ENCODE assay signal across 8 cellular contexts in the genomic region with DNA sequence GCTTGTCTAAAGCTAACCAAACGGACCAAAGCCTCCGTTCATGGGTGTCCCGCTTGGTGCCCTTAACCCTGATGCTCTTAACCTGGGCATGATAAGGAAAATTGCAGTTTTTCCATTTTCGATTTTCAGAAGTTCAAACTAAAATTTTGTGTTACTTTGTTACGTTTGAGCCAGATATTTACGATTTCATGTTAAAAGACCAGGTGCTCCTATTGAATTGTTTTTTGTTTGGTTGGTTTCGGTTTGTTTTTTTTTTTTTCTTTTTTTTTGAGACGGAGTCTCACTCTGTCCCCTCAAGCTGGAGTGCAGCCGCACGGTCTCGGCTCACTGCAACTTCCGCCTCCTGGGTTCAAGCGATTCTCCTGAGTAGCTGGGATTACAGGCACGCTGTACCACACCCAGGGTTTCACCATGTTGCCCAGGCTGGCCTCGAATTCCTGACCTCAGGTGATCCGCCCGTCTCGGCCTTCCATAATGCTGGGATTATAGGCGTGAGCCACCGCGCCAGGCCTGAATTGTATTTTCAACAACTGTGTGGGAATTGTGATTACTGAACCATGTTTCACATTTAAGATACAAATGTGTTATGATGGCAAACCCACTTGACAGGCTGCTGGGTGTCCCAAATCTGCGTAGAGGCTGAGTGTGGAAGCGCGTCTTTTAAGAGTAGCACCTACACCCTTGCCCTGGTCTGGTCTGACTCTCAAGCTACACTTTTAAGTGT. TPM values are rescaled to one million over a fixed set of nuclear protein-coding genes. Genes with fewer than 3 reads are reported as not detected.
DNase-seq lines count a peak whose midpoint lies in the region; ATAC-seq and TF ChIP-seq lines count a peak whose summit lies in the region.

No MANE protein-coding gene starts in this region.

- peaks cover 3% of the 10 kb centered on the region for H3K9me3 Mint-ChIP-seq in CD8-positive, alpha-beta T cell

- H3K27me3 ChIP-seq in CD8-positive, alpha-beta T cell (ENCODE audit: insufficient read depth, low read length): no peaks in the 10 kb centered on the region
- H3K27me3 ChIP-seq in MM.1S (replicated peaks; ENCODE audit: insufficient read depth, low read length) (no peaks in the 10 kb centered on the region), neuron (ENCODE audit: insufficient read depth, low read length) (no peaks in the 10 kb centered on the region)
- H3K27me3 ChIP-seq in effector memory CD4-positive, alpha-beta T cell (replicated peaks; ENCODE audit: control insufficient read depth, insufficient read depth, low read length, poor library complexity, severe bottlenecking): no peaks in the 10 kb centered on the region

- intact Hi-C loops in CD8-positive, alpha-beta T cell (cut with DNase I, micrococcal nuclease): loop anchor here (5.0 to 10.0 kb wide), 8 partner anchors 289 to 1951 kb away; a partner anchor contains a TSS

- TF ChIP-seq CTCF in CD8-positive, alpha-beta T cell (IDR thresholded peaks at IDR 0.05): no peak
- TF ChIP-seq CTCF in MM.1S (IDR thresholded peaks at IDR 0.05; ENCODE audit: low read length) (no peak), GM10248 (IDR thresholded peaks at IDR 0.05; ENCODE audit: control extremely low read depth, extremely low read depth, low read depth, missing control alignments) (no peak)

- peak overlapping the region; percentile 52 for H3K27ac ChIP-seq in CD8-positive, alpha-beta T cell (ENCODE audit: low read depth, low read length)
- H3K27ac ChIP-seq in MM.1S (ENCODE audit: low read length): peak overlapping the region; percentile 53; the same call in 1 of the 2 replicates
- peak overlapping the region; percentile 65 for H3K27ac ChIP-seq in effector memory CD4-positive, alpha-beta T cell (ENCODE audit: insufficient read depth, low read length, poor library complexity, severe bottlenecking)

- H3K9me3 ChIP-seq in CD8-positive, alpha-beta T cell (ENCODE audit: low read length): no peaks in the 10 kb centered on the region
- H3K9me3 ChIP-seq in MM.1S (replicated peaks; ENCODE audit: insufficient read depth, low read length) (no peaks in the 10 kb centered on the region), neuron (ENCODE audit: low read length) (no peaks in the 10 kb centered on the region)
- no peaks in the 10 kb centered on the region for H3K9me3 ChIP-seq in effector memory CD4-positive, alpha-beta T cell (ENCODE audit: control insufficient read depth, low read length)

- H4K20me1 ChIP-seq in MM.1S (ENCODE audit: insufficient read depth, low read length): no peaks in the 10 kb centered on the region

- peak overlapping the region; percentile 80 for H3K4me3 ChIP-seq in CD8-positive, alpha-beta T cell (ENCODE audit: low read depth, low read length)
- H3K4me3 ChIP-seq in MM.1S (ENCODE audit: low read length) (peak overlapping the region; percentile 75), neuron (ENCODE audit: low read length) (peak overlapping the region; percentile 69)
- peak overlapping the region; percentile 65 for H3K4me3 ChIP-seq in effector memory CD4-positive, alpha-beta T cell (ENCODE audit: insufficient read depth, low read depth, low read length, poor library complexity, severe bottlenecking)

- H3K4me1 ChIP-seq in CD8-positive, alpha-beta T cell (ENCODE audit: insufficient read depth, low read length): peaks cover 11% of the 10 kb centered on the region
- peaks cover 6% of the 10 kb centered on the region; the same call in 1 of the 2 replicates for H3K4me1 ChIP-seq in MM.1S (ENCODE audit: low read length)
- peaks cover 4% of the 10 kb centered on the region for H3K4me1 ChIP-seq in effector memory CD4-positive, alpha-beta T cell (ENCODE audit: control insufficient read depth, insufficient read depth, low read length, poor library complexity, severe bottlenecking)
- H3K4me1 ChIP-seq in neuron (ENCODE audit: insufficient read depth, low read length): peaks cover 24% of the 10 kb centered on the region

- H3K36me3 Mint-ChIP-seq in CD8-positive, alpha-beta T cell: peaks cover 8% of the 10 kb centered on the region

- no peak for DNase-seq in CD8-positive, alpha-beta T cell
- DNase-seq in MM.1S: peak; percentile 29
- no peak for DNase-seq in effector memory CD4-positive, alpha-beta T cell
- DNase-seq in NK-92 treated with Interleukin-12 subunit alpha and Interleukin-12 subunit beta, amount 100 ng/mL, for 24 hours (lab: John Stamatoyannopoulos, UW): no peak
- DNase-seq in GM10248 (ENCODE audit: extremely low spot score): no peak
- DNase-seq in NK-92 (lab: John Stamatoyannopoulos, UW; ENCODE audit: unreplicated experiment): no peak

- no peaks in the 10 kb centered on the region for H3K27me3 Mint-ChIP-seq in CD8-positive, alpha-beta T cell (ENCODE audit: low read depth)

- peaks cover 41% of the 10 kb centered on the region for H3K4me1 Mint-ChIP-seq in CD8-positive, alpha-beta T cell (ENCODE audit: low read depth)

- POLR2A ChIA-PET in CD8-positive, alpha-beta T cell (lab: Charles Lee): no interaction called here
- POLR2A ChIA-PET in GM10248 (lab: Yijun Ruan, JAX): interaction anchor here (0.5 kb wide), 1 partner anchor 12 kb away, joined by 6 read pairs; no protein-coding TSS in a partner anchor

- peak overlapping the region; percentile 81 for H3K9ac ChIP-seq in MM.1S (ENCODE audit: low read length)

- H3K4me3 Mint-ChIP-seq in CD8-positive, alpha-beta T cell: peak overlapping the region; percentile 96

- H3K36me3 ChIP-seq in CD8-positive, alpha-beta T cell (ENCODE audit: insufficient read depth, low read length): no peaks in the 10 kb centered on the region
- H3K36me3 ChIP-seq in MM.1S (replicated peaks; ENCODE audit: insufficient read depth, low read length) (no peaks in the 10 kb centered on the region), neuron (ENCODE audit: insufficient read depth, low read length) (no peaks in the 10 kb centered on the region)
- H3K36me3 ChIP-seq in effector memory CD4-positive, alpha-beta T cell (ENCODE audit: control insufficient read depth, insufficient read depth, low read length): no peaks in the 10 kb centered on the region

- no peaks in the 10 kb centered on the region for H3F3A ChIP-seq in MM.1S (ENCODE audit: insufficient read depth, low read length)

- H3K9me2 ChIP-seq in MM.1S (replicated peaks; ENCODE audit: insufficient read depth, low read length): no peaks in the 10 kb centered on the region

- H3K4me2 ChIP-seq in MM.1S (ENCODE audit: low read depth, low read length): peak overlapping the region; percentile 81

- CTCF ChIA-PET in CD8-positive, alpha-beta T cell (lab: Charles Lee): interaction anchor here (1.2 to 1.5 kb wide), 2 partner anchors 19 to 20 kb away, joined by 3 to 5 read pairs; no protein-coding TSS in a partner anchor
- CTCF ChIA-PET in GM10248 (lab: Yijun Ruan, JAX): interaction anchor here (1.3 kb wide), 1 partner anchor 385 kb away, joined by 5 read pairs; no protein-coding TSS in a partner anchor

- peaks cover 43% of the 10 kb centered on the region for H3K79me2 ChIP-seq in MM.1S (ENCODE audit: low read length)

- peak overlapping the region; percentile 93 for H2AFZ ChIP-seq in MM.1S (ENCODE audit: low read length)
- H2AFZ ChIP-seq in neuron (ENCODE audit: low read depth, low read length): peak overlapping the region; percentile 55

- no peak for ATAC-seq in CD8-positive, alpha-beta T cell
- no peak for ATAC-seq in GM21619 (IDR thresholded peaks at IDR 0.05; ENCODE audit: unreplicated experiment)

- H3K27ac Mint-ChIP-seq in CD8-positive, alpha-beta T cell: peak overlapping the region; percentile 97

RNA-seq across cellular contexts. Expression of a gene that starts 0.9 kb away (rescaled TPM):
- 1 to 10 TPM; 6.4 to 6.8 TPM for total RNA-seq in CD8-positive, alpha-beta T cell

RNA-seq across cellular contexts. Expression of a gene that starts 28.4 kb away (rescaled TPM):
- total RNA-seq in CD8-positive, alpha-beta T cell: not detected
